1 cellular context compared by ENCODE assay signal in genomic region chrX:21840199-21840557, GRCh38.
TF ChIP-seq lines count a peak whose summit lies in the region.

No MANE protein-coding gene starts in this region.

TF ChIP-seq in GM12878, 131 proteins besides CTCF, POLR2A, EP300 and RAD21:
- TF ChIP-seq IRF5 (IDR thresholded peaks at IDR 0.05; ENCODE audit: borderline replicate concordance) (no peak), JUNB (IDR thresholded peaks at IDR 0.05) (peak; percentile 14; the same call in 1 of the 2 replicates), RUNX3 (IDR thresholded peaks at IDR 0.05; ENCODE audit: low read length) (peak; percentile 87)
